In the genomic region with DNA sequence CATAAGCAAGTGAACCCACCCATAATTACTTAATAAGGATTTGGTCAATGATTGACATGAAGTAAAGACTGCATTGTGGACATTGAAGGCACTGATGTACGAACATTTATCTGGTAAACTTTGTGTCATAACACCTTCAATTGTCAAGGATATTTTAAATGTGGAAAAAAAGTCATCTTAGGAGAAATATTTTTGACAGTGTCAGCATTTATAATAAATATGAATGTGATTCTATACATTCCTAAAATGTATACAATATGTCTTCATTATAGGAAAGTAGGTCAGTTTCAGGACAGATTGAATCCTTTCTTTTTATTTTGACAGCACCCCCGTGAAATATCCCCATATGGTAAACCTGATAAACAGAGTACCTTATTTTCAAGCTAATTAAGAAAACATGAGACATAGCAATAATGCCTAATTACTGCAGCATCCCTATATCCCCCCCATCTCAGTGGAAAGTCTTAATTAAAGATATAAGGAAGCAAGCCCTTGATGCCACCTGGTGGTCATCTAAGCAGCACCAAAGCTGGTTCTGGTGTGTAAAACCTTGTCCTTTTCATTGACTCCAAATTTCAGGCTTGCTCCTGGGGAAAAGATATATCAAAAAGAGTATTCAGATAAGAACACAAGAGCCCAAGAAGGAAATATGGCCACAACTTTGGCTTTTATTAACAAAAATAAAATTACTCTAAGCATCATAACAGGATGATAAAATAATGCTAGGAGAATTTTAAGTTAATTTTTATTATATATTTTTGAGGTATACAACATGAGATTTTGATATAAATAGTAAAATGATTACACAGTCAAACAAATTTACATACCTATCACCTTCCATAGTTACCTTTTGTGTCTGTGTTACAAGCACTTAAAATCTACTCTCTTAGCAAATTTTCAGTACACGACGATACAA, we compare ENCODE assay signal across 10 cellular contexts.
DNase-seq lines count a peak whose midpoint lies in the region; ATAC-seq, FAIRE-seq and TF ChIP-seq lines count a peak whose summit lies in the region.
"Had no signal": no experiment of that assay in that cellular context is flagged by ENCODE, and none has a peak within 500 bp of the region (broad histone marks: within the 10 kb centered on the region; RNA-seq: fewer than 3 reads in every experiment).

No MANE protein-coding gene starts in this region.

- WGBS in HepG2 (ENCODE audit: low lambda C conversion rate), result 40% methylated on average over 4 of the region's 4 CpGs

- POLR2A ChIA-PET in HepG2 (lab: Yijun Ruan, JAX), result no interaction called here

- intact Hi-C loops in HepG2 (cut with micrococcal nuclease; ENCODE audit: unreplicated experiment), result loop anchor here (1.0 to 10.0 kb wide), 3 partner anchors 86 to 716 kb away; no protein-coding TSS in a partner anchor

- peaks cover 2% of the 10 kb centered on the region for H3K4me1 Mint-ChIP-seq in astrocyte (ENCODE audit: low read depth, unreplicated experiment)
- H3K4me1 Mint-ChIP-seq: central memory CD8-positive, alpha-beta T cell had no signal

- H3K4me3 ChIP-seq in astrocyte (ENCODE audit: insufficient read depth, low read depth, low read length) (no peak overlapping the region), HepG2 (replicated peaks in 1 of 3; ENCODE audit: insufficient read depth in 1 of 3, low read depth in 2 of 3, low read length in 3 of 3) (no peak overlapping the region)

- peak; percentile 48 for TF ChIP-seq CTCF in astrocyte (IDR thresholded peaks at IDR 0.05; ENCODE audit: insufficient read depth, low read depth, low read length)
- TF ChIP-seq CTCF in HepG2 (CRISPR knock-in tag; IDR thresholded peaks at IDR 0.05), result peak; percentile 46

- H3K27ac ChIP-seq in astrocyte (ENCODE audit: low read depth, low read length) (no peak overlapping the region), HepG2 (ENCODE audit: extremely low read length, insufficient read depth, low read length) (no peak overlapping the region)

- no peaks in the 10 kb centered on the region for H3K27me3 Mint-ChIP-seq in astrocyte (ENCODE audit: low read depth, unreplicated experiment)
- H3K27me3 Mint-ChIP-seq: central memory CD8-positive, alpha-beta T cell had no signal

- no peak for TF ChIP-seq POLR2A in HepG2 (IDR thresholded peaks at IDR 0.05; ENCODE audit: insufficient read depth in 1 of 2, low read depth in 2 of 2, low read length in 2 of 2)

- BruUV-seq in HepG2 (replicated peaks; lab: Mats Ljungman, UMichigan), result no TSS peak

- no peak for TF ChIP-seq RAD21 in HepG2 (CRISPR knock-in tag; IDR thresholded peaks at IDR 0.05)

- H3K4me2 ChIP-seq in astrocyte (ENCODE audit: low read length) (no peak overlapping the region), HepG2 (ENCODE audit: low read depth, low read length) (no peak overlapping the region)

- H3K9me3 ChIP-seq in astrocyte (ENCODE audit: insufficient read depth, low read depth, low read length), result no peaks in the 10 kb centered on the region
- H3K9me3 ChIP-seq in HepG2 (ENCODE audit: low read length), result no peaks in the 10 kb centered on the region

- H3K27ac Mint-ChIP-seq in astrocyte (ENCODE audit: unreplicated experiment), result no peak overlapping the region

- no peak overlapping the region for H3K9ac ChIP-seq in astrocyte (ENCODE audit: low read length)
- H3K9ac ChIP-seq in HepG2 (ENCODE audit: insufficient read depth, low read depth, low read length), result no peak overlapping the region

- no peak for TF ChIP-seq EP300 in HepG2 (IDR thresholded peaks at IDR 0.05; ENCODE audit: low read depth in 2 of 2, low read length in 2 of 2)
- TF ChIP-seq EP300 in HepG2 (CRISPR knock-in tag; IDR thresholded peaks at IDR 0.05; ENCODE audit: borderline replicate concordance), result no peak

- in situ Hi-C loops in HepG2 (cut with HindIII; ENCODE audit: extremely low pct_ligation_motif_present, low pct_unique_long_range_greater_than_20kb), result no loop called here

- H2AFZ ChIP-seq in astrocyte (ENCODE audit: low read depth, low read length), result no peak overlapping the region
- H2AFZ ChIP-seq in HepG2 (ENCODE audit: low read length), result no peak overlapping the region

- H3K4me1 ChIP-seq in astrocyte (ENCODE audit: insufficient read depth, low read length) (no peaks in the 10 kb centered on the region), HepG2 (ENCODE audit: insufficient read depth, low read length) (no peaks in the 10 kb centered on the region)

- no peaks in the 10 kb centered on the region for H3K36me3 ChIP-seq in astrocyte (ENCODE audit: insufficient read depth, low read length)
- H3K36me3 ChIP-seq in HepG2 (replicated peaks in 1 of 2; ENCODE audit: control insufficient read depth in 1 of 2, insufficient read depth in 2 of 2, low read length in 2 of 2), result no peaks in the 10 kb centered on the region

- peak; percentile 68 for DNase-seq in DMS53 (lab: John Stamatoyannopoulos, UW)
- DNase-seq in astrocyte (ENCODE audit: low read depth), result no peak
- DNase-seq in HepG2 (ENCODE audit: low spot score), result peak; percentile 10
- no peak for DNase-seq in anterior cingulate cortex (lab: John Stamatoyannopoulos, UW)
- no peak for DNase-seq in NCI-H1417 treated with DMSO at 0.1 percent for 48 hours (lab: John Stamatoyannopoulos, UW)
- DNase-seq: SHP77 treated with DMSO at 0.1 percent for 48 hours had no signal

- FAIRE-seq in astrocyte (lab: Jason Lieb, UNC) (no peak), HepG2 (lab: Jason Lieb, UNC) (no peak)

- CTCF ChIA-PET in HepG2 (lab: Yijun Ruan, JAX; ENCODE audit: low intra/inter-chr PET ratio, low total read pairs), result interaction anchor here (2.2 kb wide), 1 partner anchor 87 kb away, joined by 24 read pairs; no protein-coding TSS in a partner anchor

- no peaks in the 10 kb centered on the region for H3K36me3 Mint-ChIP-seq in astrocyte (ENCODE audit: low read depth, unreplicated experiment)

- H3K79me2 ChIP-seq in astrocyte (ENCODE audit: insufficient read depth, low read length) (no peaks in the 10 kb centered on the region), HepG2 (ENCODE audit: insufficient read depth, low read length) (no peaks in the 10 kb centered on the region)

- no peak overlapping the region for H3K4me3 Mint-ChIP-seq in astrocyte (ENCODE audit: unreplicated experiment)
- H3K4me3 Mint-ChIP-seq: central memory CD8-positive, alpha-beta T cell had no signal

- H4K20me1 ChIP-seq in astrocyte (ENCODE audit: insufficient read depth, low read length) (no peaks in the 10 kb centered on the region), HepG2 (ENCODE audit: insufficient read depth, low read length) (no peaks in the 10 kb centered on the region)

- H3K9me3 Mint-ChIP-seq in astrocyte (ENCODE audit: unreplicated experiment), result no peaks in the 10 kb centered on the region

- H3K27me3 ChIP-seq in astrocyte (ENCODE audit: insufficient read depth, low read length), result no peaks in the 10 kb centered on the region
- no peaks in the 10 kb centered on the region for H3K27me3 ChIP-seq in HepG2 (ENCODE audit: control insufficient read depth in 1 of 2, insufficient read depth in 2 of 2, low read length in 2 of 2)

- ATAC-seq in HG02798 (IDR thresholded peaks at IDR 0.05; ENCODE audit: poor library complexity, unreplicated experiment), result peak; percentile 43
- peak; percentile 47; the same call in 1 of the 3 replicates for ATAC-seq in HepG2
- ATAC-seq in HG03196 (IDR thresholded peaks at IDR 0.05; ENCODE audit: unreplicated experiment), result no peak
- ATAC-seq in HG02884 (IDR thresholded peaks at IDR 0.05; ENCODE audit: unreplicated experiment), result no peak

TF ChIP-seq in HepG2, 621 proteins besides CTCF, POLR2A, EP300 and RAD21:
- TF ChIP-seq HOXA5 (CRISPR knock-in tag; IDR thresholded peaks at IDR 0.05), result no peak
- TF ChIP-seq MAFF (IDR thresholded peaks at IDR 0.05; ENCODE audit: low read depth, low read length), result peak; percentile 84
- TF ChIP-seq SMC3 (IDR thresholded peaks at IDR 0.05; ENCODE audit: low read length), result peak; percentile 37; the same call in 1 of the 2 replicates
- no peak for TF ChIP-seq ZNF883 (CRISPR knock-in tag; IDR thresholded peaks at IDR 0.05; ENCODE audit: not compliant biosample characterization)
- no peak for TF ChIP-seq FOXP4 (CRISPR knock-in tag; IDR thresholded peaks at IDR 0.05)
- no peak for TF ChIP-seq SPEN (CRISPR knock-in tag; IDR thresholded peaks at IDR 0.05; ENCODE audit: low read depth)
- peak; percentile 57 to 92; a peak in 3 of 4 replicates for TF ChIP-seq MAFK (conservative IDR thresholded peaks at IDR 0.05 in 1 of 2, IDR thresholded peaks at IDR 0.05 in 1 of 2; ENCODE audit: low read length in 2 of 2)
- TF ChIP-seq, protein P1, sequence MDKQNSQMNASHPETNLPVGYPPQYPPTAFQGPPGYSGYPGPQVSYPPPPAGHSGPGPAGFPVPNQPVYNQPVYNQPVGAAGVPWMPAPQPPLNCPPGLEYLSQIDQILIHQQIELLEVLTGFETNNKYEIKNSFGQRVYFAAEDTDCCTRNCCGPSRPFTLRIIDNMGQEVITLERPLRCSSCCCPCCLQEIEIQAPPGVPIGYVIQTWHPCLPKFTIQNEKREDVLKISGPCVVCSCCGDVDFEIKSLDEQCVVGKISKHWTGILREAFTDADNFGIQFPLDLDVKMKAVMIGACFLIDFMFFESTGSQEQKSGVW (CRISPR knock-in tag; IDR thresholded peaks at IDR 0.05; ENCODE audit: borderline replicate concordance), result no peak
- no peak for TF ChIP-seq ZNF83 (CRISPR knock-in tag; IDR thresholded peaks at IDR 0.05; ENCODE audit: borderline replicate concordance)

Comparison
In these comparisons a context has a peak if more than half of its experiments do, and no peak if none do; other contexts are left out.
1. DNase-seq: peak in DMS53 (single experiment) and HepG2 (single experiment); none in astrocyte (single experiment), anterior cingulate cortex (0 of 58) and NCI-H1417 treated with DMSO at 0.1 percent for 48 hours (single experiment).
2. ATAC-seq: peak in HG02798 (single experiment) and HepG2 (single experiment); none in HG03196 (single experiment) and HG02884 (single experiment).